In the genomic region with DNA sequence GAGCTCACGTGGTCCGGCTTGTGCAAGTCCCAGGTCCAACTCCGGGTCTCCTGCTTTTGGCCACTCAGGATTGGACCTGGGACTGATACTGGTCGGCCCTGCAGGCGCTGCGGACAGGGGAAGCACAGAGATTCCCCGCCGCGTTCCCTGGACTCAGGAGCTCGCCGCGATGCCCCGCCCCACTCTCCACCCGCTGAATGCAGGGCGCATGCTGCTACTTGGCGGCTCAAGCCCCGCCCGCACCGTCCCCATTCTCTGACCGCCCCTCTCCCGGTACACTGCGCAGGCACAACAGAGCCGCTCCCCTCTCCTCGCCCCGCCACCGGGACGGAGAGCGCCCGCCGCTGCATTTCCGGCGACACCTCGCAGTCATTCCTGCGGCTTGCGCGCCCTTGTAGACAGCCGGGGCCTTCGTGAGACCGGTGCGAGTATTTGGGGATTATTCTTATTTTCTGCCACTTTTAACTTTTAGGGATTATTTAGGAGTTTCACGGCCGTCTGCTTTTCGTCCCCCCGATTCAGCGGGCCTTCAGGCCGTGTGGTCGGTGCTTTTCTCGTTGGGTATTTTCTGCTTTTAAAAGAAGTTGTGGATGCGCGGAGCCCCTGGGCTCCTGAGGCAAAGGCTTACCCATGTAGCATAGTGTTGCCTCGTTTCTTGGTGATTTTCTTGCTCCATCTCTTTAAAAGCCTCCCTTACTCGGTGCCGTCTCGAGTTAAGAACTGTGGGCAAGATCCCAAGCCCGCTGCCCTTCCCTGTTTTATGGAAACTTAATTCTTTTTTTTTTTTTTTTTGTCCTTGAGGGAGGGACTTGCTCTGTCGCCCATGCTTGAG, we compare ENCODE assay signal across 1 cellular context.
A peak's percentile ranks its signal among the peaks of the same experiment; 100 is the strongest.
TF ChIP-seq lines count a peak whose summit lies in the region.

A gene (plus strand): TSS at position 251 of the 832 bp plus-strand sequence. CDS start 1,544 bp downstream, outside the sequence.

TF ChIP-seq in K562, 482 proteins besides CTCF, POLR2A, EP300 and RAD21 (continued from another document and continues in another):
- TF ChIP-seq ZNF589 (CRISPR knock-in tag; IDR thresholded peaks at IDR 0.05; ENCODE audit: low read depth) (peak; percentile 18; the same call in 1 of the 2 replicates), NR2C2 (CRISPR knock-in tag; IDR thresholded peaks at IDR 0.05) (no peak), NR2C2 (tag; IDR thresholded peaks at IDR 0.05) (peak; percentile 10; the same call in 1 of the 2 replicates), PURB (CRISPR knock-in tag; IDR thresholded peaks at IDR 0.05; ENCODE audit: low read depth) (no peak), TGIF2 (CRISPR knock-in tag; IDR thresholded peaks at IDR 0.05) (no peak), KLF6 (CRISPR knock-in tag; IDR thresholded peaks at IDR 0.05; ENCODE audit: borderline replicate concordance) (0 out of 2 replicates have a peak, but pooled peaks have one; percentile 27), ZNF785 (CRISPR knock-in tag; IDR thresholded peaks at IDR 0.05) (no peak), DPF2 (IDR thresholded peaks at IDR 0.05) (peak; percentile 51; the same call in 1 of the 2 replicates), NR2C1 (IDR thresholded peaks at IDR 0.05) (no peak), NR2C1 (tag; IDR thresholded peaks at IDR 0.05) (no peak), NCOA1 (IDR thresholded peaks at IDR 0.05; ENCODE audit: low read depth) (no peak), MCM3 (IDR thresholded peaks at IDR 0.05) (no peak), MCM2 (IDR thresholded peaks at IDR 0.05; ENCODE audit: low read depth) (no peak), PCBP1 (IDR thresholded peaks at IDR 0.05; ENCODE audit: low read depth, low read length, poor library complexity, severe bottlenecking) (no peak), ELF1 (tag; IDR thresholded peaks at IDR 0.05) (peak; percentile 57), CAMTA2 (CRISPR knock-in tag; conservative IDR thresholded peaks at IDR 0.05) (no peak), ZNF668 (CRISPR knock-in tag; IDR thresholded peaks at IDR 0.05) (no peak), ZNF766 (CRISPR knock-in tag; conservative IDR thresholded peaks at IDR 0.05) (0 out of 2 replicates have a peak, but pooled peaks have one; percentile 61), C11orf30 (IDR thresholded peaks at IDR 0.05; ENCODE audit: low read depth) (peak; percentile 47), WHSC1 (IDR thresholded peaks at IDR 0.05; ENCODE audit: low read length) (no peak), RFX5 (IDR thresholded peaks at IDR 0.05; ENCODE audit: low read depth, low read length) (no peak), ZNF830 (CRISPR knock-in tag; IDR thresholded peaks at IDR 0.05) (no peak), ZNF79 (CRISPR knock-in tag; IDR thresholded peaks at IDR 0.05; ENCODE audit: low read depth) (no peak), MAFK (IDR thresholded peaks at IDR 0.05; ENCODE audit: low read length) (no peak), ZZZ3 (IDR thresholded peaks at IDR 0.05) (no peak), STAG1 (CRISPR knock-in tag; IDR thresholded peaks at IDR 0.05; ENCODE audit: borderline replicate concordance) (no peak), RFX7 (CRISPR knock-in tag; IDR thresholded peaks at IDR 0.05) (no peak), ZBTB8A (IDR thresholded peaks at IDR 0.05; ENCODE audit: partially characterized antibody) (no peak), RBM17 (IDR thresholded peaks at IDR 0.05; ENCODE audit: borderline replicate concordance, low read depth, low read length) (no peak), YBX1 (IDR thresholded peaks at IDR 0.05) (no peak), SOX6 (IDR thresholded peaks at IDR 0.05) (peak; percentile 34), HNRNPUL1 (IDR thresholded peaks at IDR 0.05; ENCODE audit: low read length) (no peak), ESRRB (CRISPR knock-in tag; IDR thresholded peaks at IDR 0.05; ENCODE audit: borderline replicate concordance) (no peak), ZNF586 (CRISPR knock-in tag; conservative IDR thresholded peaks at IDR 0.05) (no peak), SMAD2 (IDR thresholded peaks at IDR 0.05; ENCODE audit: low read depth, low read length) (no peak), JUNB (CRISPR knock-in tag; conservative IDR thresholded peaks at IDR 0.05) (no peak), CBX3 (IDR thresholded peaks at IDR 0.05; ENCODE audit: borderline replicate concordance in 1 of 2, low read length in 2 of 2) (no peak; a peak in 1 of 3 replicates)
- TF ChIP-seq, protein P1, sequence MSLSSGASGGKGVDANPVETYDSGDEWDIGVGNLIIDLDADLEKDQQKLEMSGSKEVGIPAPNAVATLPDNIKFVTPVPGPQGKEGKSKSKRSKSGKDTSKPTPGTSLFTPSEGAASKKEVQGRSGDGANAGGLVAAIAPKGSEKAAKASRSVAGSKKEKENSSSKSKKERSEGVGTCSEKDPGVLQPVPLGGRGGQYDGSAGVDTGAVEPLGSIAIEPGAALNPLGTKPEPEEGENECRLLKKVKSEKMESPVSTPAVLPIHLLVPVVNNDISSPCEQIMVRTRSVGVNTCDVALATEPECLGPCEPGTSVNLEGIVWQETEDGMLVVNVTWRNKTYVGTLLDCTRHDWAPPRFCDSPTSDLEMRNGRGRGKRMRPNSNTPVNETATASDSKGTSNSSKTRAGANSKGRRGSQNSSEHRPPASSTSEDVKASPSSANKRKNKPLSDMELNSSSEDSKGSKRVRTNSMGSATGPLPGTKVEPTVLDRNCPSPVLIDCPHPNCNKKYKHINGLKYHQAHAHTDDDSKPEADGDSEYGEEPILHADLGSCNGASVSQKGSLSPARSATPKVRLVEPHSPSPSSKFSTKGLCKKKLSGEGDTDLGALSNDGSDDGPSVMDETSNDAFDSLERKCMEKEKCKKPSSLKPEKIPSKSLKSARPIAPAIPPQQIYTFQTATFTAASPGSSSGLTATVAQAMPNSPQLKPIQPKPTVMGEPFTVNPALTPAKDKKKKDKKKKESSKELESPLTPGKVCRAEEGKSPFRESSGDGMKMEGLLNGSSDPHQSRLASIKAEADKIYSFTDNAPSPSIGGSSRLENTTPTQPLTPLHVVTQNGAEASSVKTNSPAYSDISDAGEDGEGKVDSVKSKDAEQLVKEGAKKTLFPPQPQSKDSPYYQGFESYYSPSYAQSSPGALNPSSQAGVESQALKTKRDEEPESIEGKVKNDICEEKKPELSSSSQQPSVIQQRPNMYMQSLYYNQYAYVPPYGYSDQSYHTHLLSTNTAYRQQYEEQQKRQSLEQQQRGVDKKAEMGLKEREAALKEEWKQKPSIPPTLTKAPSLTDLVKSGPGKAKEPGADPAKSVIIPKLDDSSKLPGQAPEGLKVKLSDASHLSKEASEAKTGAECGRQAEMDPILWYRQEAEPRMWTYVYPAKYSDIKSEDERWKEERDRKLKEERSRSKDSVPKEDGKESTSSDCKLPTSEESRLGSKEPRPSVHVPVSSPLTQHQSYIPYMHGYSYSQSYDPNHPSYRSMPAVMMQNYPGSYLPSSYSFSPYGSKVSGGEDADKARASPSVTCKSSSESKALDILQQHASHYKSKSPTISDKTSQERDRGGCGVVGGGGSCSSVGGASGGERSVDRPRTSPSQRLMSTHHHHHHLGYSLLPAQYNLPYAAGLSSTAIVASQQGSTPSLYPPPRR (CRISPR knock-in tag; IDR thresholded peaks at IDR 0.05; ENCODE audit: borderline replicate concordance) = no peak
- TF ChIP-seq, protein P2, sequence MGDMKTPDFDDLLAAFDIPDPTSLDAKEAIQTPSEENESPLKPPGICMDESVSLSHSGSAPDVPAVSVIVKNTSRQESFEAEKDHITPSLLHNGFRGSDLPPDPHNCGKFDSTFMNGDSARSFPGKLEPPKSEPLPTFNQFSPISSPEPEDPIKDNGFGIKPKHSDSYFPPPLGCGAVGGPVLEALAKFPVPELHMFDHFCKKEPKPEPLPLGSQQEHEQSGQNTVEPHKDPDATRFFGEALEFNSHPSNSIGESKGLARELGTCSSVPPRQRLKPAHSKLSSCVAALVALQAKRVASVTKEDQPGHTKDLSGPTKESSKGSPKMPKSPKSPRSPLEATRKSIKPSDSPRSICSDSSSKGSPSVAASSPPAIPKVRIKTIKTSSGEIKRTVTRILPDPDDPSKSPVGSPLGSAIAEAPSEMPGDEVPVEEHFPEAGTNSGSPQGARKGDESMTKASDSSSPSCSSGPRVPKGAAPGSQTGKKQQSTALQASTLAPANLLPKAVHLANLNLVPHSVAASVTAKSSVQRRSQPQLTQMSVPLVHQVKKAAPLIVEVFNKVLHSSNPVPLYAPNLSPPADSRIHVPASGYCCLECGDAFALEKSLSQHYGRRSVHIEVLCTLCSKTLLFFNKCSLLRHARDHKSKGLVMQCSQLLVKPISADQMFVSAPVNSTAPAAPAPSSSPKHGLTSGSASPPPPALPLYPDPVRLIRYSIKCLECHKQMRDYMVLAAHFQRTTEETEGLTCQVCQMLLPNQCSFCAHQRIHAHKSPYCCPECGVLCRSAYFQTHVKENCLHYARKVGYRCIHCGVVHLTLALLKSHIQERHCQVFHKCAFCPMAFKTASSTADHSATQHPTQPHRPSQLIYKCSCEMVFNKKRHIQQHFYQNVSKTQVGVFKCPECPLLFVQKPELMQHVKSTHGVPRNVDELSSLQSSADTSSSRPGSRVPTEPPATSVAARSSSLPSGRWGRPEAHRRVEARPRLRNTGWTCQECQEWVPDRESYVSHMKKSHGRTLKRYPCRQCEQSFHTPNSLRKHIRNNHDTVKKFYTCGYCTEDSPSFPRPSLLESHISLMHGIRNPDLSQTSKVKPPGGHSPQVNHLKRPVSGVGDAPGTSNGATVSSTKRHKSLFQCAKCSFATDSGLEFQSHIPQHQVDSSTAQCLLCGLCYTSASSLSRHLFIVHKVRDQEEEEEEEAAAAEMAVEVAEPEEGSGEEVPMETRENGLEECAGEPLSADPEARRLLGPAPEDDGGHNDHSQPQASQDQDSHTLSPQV (IDR thresholded peaks at IDR 0.05) = no peak
- TF ChIP-seq, protein P3, sequence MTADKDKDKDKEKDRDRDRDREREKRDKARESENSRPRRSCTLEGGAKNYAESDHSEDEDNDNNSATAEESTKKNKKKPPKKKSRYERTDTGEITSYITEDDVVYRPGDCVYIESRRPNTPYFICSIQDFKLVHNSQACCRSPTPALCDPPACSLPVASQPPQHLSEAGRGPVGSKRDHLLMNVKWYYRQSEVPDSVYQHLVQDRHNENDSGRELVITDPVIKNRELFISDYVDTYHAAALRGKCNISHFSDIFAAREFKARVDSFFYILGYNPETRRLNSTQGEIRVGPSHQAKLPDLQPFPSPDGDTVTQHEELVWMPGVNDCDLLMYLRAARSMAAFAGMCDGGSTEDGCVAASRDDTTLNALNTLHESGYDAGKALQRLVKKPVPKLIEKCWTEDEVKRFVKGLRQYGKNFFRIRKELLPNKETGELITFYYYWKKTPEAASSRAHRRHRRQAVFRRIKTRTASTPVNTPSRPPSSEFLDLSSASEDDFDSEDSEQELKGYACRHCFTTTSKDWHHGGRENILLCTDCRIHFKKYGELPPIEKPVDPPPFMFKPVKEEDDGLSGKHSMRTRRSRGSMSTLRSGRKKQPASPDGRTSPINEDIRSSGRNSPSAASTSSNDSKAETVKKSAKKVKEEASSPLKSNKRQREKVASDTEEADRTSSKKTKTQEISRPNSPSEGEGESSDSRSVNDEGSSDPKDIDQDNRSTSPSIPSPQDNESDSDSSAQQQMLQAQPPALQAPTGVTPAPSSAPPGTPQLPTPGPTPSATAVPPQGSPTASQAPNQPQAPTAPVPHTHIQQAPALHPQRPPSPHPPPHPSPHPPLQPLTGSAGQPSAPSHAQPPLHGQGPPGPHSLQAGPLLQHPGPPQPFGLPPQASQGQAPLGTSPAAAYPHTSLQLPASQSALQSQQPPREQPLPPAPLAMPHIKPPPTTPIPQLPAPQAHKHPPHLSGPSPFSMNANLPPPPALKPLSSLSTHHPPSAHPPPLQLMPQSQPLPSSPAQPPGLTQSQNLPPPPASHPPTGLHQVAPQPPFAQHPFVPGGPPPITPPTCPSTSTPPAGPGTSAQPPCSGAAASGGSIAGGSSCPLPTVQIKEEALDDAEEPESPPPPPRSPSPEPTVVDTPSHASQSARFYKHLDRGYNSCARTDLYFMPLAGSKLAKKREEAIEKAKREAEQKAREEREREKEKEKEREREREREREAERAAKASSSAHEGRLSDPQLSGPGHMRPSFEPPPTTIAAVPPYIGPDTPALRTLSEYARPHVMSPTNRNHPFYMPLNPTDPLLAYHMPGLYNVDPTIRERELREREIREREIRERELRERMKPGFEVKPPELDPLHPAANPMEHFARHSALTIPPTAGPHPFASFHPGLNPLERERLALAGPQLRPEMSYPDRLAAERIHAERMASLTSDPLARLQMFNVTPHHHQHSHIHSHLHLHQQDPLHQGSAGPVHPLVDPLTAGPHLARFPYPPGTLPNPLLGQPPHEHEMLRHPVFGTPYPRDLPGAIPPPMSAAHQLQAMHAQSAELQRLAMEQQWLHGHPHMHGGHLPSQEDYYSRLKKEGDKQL (CRISPR knock-in tag; IDR thresholded peaks at IDR 0.05; ENCODE audit: borderline replicate concordance) = no peak
- TF ChIP-seq, protein P4, sequence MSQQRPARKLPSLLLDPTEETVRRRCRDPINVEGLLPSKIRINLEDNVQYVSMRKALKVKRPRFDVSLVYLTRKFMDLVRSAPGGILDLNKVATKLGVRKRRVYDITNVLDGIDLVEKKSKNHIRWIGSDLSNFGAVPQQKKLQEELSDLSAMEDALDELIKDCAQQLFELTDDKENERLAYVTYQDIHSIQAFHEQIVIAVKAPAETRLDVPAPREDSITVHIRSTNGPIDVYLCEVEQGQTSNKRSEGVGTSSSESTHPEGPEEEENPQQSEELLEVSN (IDR thresholded peaks at IDR 0.05; ENCODE audit: borderline replicate concordance in 1 of 2, extremely low read depth in 1 of 2, insufficient read depth in 1 of 2, insufficient read length in 1 of 2, low read depth in 1 of 2, low read length in 1 of 2, poor library complexity in 1 of 2, severe bottlenecking in 1 of 2) = peak; percentile 68 to 82
- TF ChIP-seq, protein P5, sequence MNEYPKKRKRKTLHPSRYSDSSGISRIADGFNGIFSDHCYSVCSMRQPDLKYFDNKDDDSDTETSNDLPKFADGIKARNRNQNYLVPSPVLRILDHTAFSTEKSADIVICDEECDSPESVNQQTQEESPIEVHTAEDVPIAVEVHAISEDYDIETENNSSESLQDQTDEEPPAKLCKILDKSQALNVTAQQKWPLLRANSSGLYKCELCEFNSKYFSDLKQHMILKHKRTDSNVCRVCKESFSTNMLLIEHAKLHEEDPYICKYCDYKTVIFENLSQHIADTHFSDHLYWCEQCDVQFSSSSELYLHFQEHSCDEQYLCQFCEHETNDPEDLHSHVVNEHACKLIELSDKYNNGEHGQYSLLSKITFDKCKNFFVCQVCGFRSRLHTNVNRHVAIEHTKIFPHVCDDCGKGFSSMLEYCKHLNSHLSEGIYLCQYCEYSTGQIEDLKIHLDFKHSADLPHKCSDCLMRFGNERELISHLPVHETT (CRISPR knock-in tag; conservative IDR thresholded peaks at IDR 0.05 in 1 of 2, IDR thresholded peaks at IDR 0.05 in 1 of 2) = peak in 1 of 2 experiments; percentile 100; a peak in 2 of 4 replicates
